Comparison of ENCODE assay signal across 8 cellular contexts in the genomic region with DNA sequence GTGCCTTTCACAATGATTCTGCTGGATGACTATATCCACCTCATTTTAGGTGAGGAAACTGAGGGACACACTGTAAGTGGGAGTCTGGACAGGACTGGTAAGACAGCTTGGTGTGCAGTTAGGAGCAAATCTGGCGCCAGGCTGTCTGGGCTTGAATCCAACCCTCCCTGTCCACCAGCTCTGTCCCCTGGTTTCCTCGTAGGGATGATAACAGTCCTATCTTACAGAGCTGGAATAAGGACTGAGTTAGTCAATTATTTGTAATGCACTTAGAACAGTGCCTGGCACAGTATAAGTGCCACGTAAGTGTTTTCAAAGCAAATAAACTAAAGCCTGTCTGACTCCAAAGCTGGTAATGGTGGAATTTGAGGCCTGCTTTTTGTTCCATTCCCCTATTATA.
A peak's percentile ranks its signal among the peaks of the same experiment; 100 is the strongest.
DNase-seq lines count a peak whose midpoint lies in the region; ATAC-seq and TF ChIP-seq lines count a peak whose summit lies in the region.
"Had no signal": no experiment of that assay in that cellular context is flagged by ENCODE, and none has a peak within 500 bp of the region (broad histone marks: within the 10 kb centered on the region; RNA-seq: fewer than 3 reads in every experiment).

No MANE protein-coding gene starts in this region.

- ATAC-seq in right cardiac atrium = peak in 1 of 2 donors; percentile 54

- in situ Hi-C loops in HAP-1 (cut with MboI; ENCODE audit: low sequenced_read_pairs) = no loop called here

- peaks cover 15% of the 10 kb centered on the region for H3K27me3 Mint-ChIP-seq in HFFc6 (ENCODE audit: insufficient read depth)

- H3K4me3 Mint-ChIP-seq in HFFc6 = peak overlapping the region; percentile 17; the same call in 1 of the 2 replicates

- H3K4me3 ChIP-seq in SJSA1 (no peak overlapping the region), right cardiac atrium (ENCODE audit: low read length) (no peak overlapping the region), HAP-1 (no peak overlapping the region)

- no peak for DNase-seq in HFFc6
- DNase-seq in SJSA1 (ENCODE audit: low read depth in 1 of 2, low spot score in 2 of 2) = peak; percentile 57 to 61
- DNase-seq in right cardiac atrium = peak; percentile 44 to 68 (median 68)
- DNase-seq in HAP-1 (ENCODE audit: low spot score in 2 of 2) = no peak
- no peak for DNase-seq in activated gamma-delta T cell treated with Interleukin-2 at 50 U/mL for 16 hours
- DNase-seq in epidermal melanocyte (ENCODE audit: insufficient read length, low spot score) = no peak

- peak overlapping the region; percentile 84; the same call in 1 of the 2 replicates for H3K27ac Mint-ChIP-seq in HFFc6
- H3K27ac Mint-ChIP-seq: WTC11 had no signal

- no peak for TF ChIP-seq CTCF in HFFc6 (IDR thresholded peaks at IDR 0.05)

- H3K4me1 Mint-ChIP-seq in HFFc6 (ENCODE audit: low read depth) = peaks cover 49% of the 10 kb centered on the region; the same call in 1 of the 2 replicates

- intact Hi-C loops in right cardiac atrium (cut with DNase I) = no loop called here

- H3K27me3 ChIP-seq in SJSA1 (replicated peaks) (no peaks in the 10 kb centered on the region), right cardiac atrium (ENCODE audit: control insufficient read depth, insufficient read depth) (no peaks in the 10 kb centered on the region), HAP-1 (ENCODE audit: low read depth) (no peaks in the 10 kb centered on the region)

- no peaks in the 10 kb centered on the region for H3K9me3 ChIP-seq in SJSA1 (replicated peaks)
- H3K9me3 ChIP-seq in right cardiac atrium (ENCODE audit: control insufficient read depth, low read length) = no peaks in the 10 kb centered on the region
- peaks cover 8% of the 10 kb centered on the region for H3K9me3 ChIP-seq in HAP-1

- H3K9me3 Mint-ChIP-seq in HFFc6 = peaks cover 12% of the 10 kb centered on the region

- WGBS in right cardiac atrium = 46% methylated on average over 3 of the region's 3 CpGs

- peak overlapping the region; percentile 51 for H3K27ac ChIP-seq in SJSA1
- H3K27ac ChIP-seq in right cardiac atrium (ENCODE audit: low read length) = no peak overlapping the region
- peak overlapping the region; percentile 61 for H3K27ac ChIP-seq in temporal lobe (ENCODE audit: low read depth, low read length)

- peaks cover 14% of the 10 kb centered on the region; the same call in 1 of the 2 replicates for H3K36me3 Mint-ChIP-seq in HFFc6 (ENCODE audit: low read depth)
- H3K36me3 Mint-ChIP-seq: WTC11 had no signal

- H3K36me3 ChIP-seq in SJSA1 (no peaks in the 10 kb centered on the region), HAP-1 (replicated peaks) (no peaks in the 10 kb centered on the region)

- peaks cover 39% of the 10 kb centered on the region for H3K4me1 ChIP-seq in SJSA1 (replicated peaks)
- peaks cover 1% of the 10 kb centered on the region for H3K4me1 ChIP-seq in right cardiac atrium (ENCODE audit: control insufficient read depth, insufficient read depth, low read length)
- H3K4me1 ChIP-seq in HAP-1 = peaks cover 17% of the 10 kb centered on the region

Comparison
In these comparisons a context has a peak if more than half of its experiments do, and no peak if none do; other contexts are left out.
1. DNase-seq: peak in SJSA1 (2 of 2) and right cardiac atrium (3 of 3); none in HFFc6 (single experiment), HAP-1 (0 of 2), activated gamma-delta T cell treated with Interleukin-2 at 50 U/mL for 16 hours (single experiment) and epidermal melanocyte (single experiment).